In genomic region chr2:46954951-46955571, GRCh38 we compare ENCODE assay signal across 9 cellular contexts. TPM values are rescaled to one million over a fixed set of nuclear protein-coding genes. Genes with fewer than 3 reads are reported as not detected.
A peak's percentile ranks its signal among the peaks of the same experiment; 100 is the strongest.
DNase-seq lines count a peak whose midpoint lies in the region; ATAC-seq, FAIRE-seq and TF ChIP-seq lines count a peak whose summit lies in the region.
"Had no signal": no experiment of that assay in that cellular context is flagged by ENCODE, and none has a peak within 500 bp of the region (broad histone marks: within the 10 kb centered on the region; RNA-seq: fewer than 3 reads in every experiment).

No MANE protein-coding gene starts in this region.

- H3K36me3 Mint-ChIP-seq in activated T-cell treated with anti-CD3 and anti-CD28 coated beads, Interleukin-2, amount 50 U/mL, for 24 hours (ENCODE audit: low read depth), result peaks cover 94% of the 10 kb centered on the region
- peaks cover 46% of the 10 kb centered on the region for H3K36me3 Mint-ChIP-seq in activated T-cell treated with anti-CD3 and anti-CD28 coated beads, Interleukin-2, amount 50 U/mL, for 4 hours (ENCODE audit: insufficient read depth)
- H3K36me3 Mint-ChIP-seq in chondrocyte (ENCODE audit: low read depth) (peaks cover 37% of the 10 kb centered on the region), memory B cell (peaks cover 47% of the 10 kb centered on the region)

- TF ChIP-seq CTCF in chondrocyte (IDR thresholded peaks at IDR 0.05), result no peak

- FAIRE-seq in urothelium cell line (lab: Jason Lieb, UNC), result peak; percentile 92

- H3K4me1 Mint-ChIP-seq in activated T-cell treated with anti-CD3 and anti-CD28 coated beads, Interleukin-2, amount 50 U/mL, for 24 hours (ENCODE audit: low read depth), result peaks cover 6% of the 10 kb centered on the region
- H3K4me1 Mint-ChIP-seq in activated T-cell treated with anti-CD3 and anti-CD28 coated beads, Interleukin-2, amount 50 U/mL, for 4 hours (ENCODE audit: low read depth), result peaks cover 12% of the 10 kb centered on the region
- H3K4me1 Mint-ChIP-seq in chondrocyte (ENCODE audit: low read depth) (peaks cover 22% of the 10 kb centered on the region), memory B cell (peaks cover 26% of the 10 kb centered on the region)

- DNase-seq in activated T-cell treated with anti-CD3 and anti-CD28 coated beads, Interleukin-2, amount 50 U/mL, for 24 hours, result no peak
- DNase-seq in activated T-cell treated with anti-CD3 and anti-CD28 coated beads, Interleukin-2, amount 50 U/mL, for 4 hours, result no peak
- DNase-seq in chondrocyte (ENCODE audit: low spot score), result no peak
- DNase-seq in memory B cell (ENCODE audit: low spot score in 2 of 2), result no peak
- DNase-seq in urothelium cell line (ENCODE audit: low spot score), result peak; percentile 90
- DNase-seq in NCI-H2107 (lab: John Stamatoyannopoulos, UW), result no peak
- DNase-seq in NCI-H2196 treated with DMSO at 0.1 percent for 48 hours (lab: John Stamatoyannopoulos, UW; ENCODE audit: unreplicated experiment), result no peak
- DNase-seq in KG1 (lab: John Stamatoyannopoulos, UW), result no peak
- DNase-seq: DND-41 had no signal

- no peaks in the 10 kb centered on the region for H3K27me3 Mint-ChIP-seq in activated T-cell treated with anti-CD3 and anti-CD28 coated beads, Interleukin-2, amount 50 U/mL, for 24 hours
- no peaks in the 10 kb centered on the region for H3K27me3 Mint-ChIP-seq in activated T-cell treated with anti-CD3 and anti-CD28 coated beads, Interleukin-2, amount 50 U/mL, for 4 hours (ENCODE audit: low read depth)
- H3K27me3 Mint-ChIP-seq in chondrocyte (ENCODE audit: low read depth) (no peaks in the 10 kb centered on the region), memory B cell (no peaks in the 10 kb centered on the region)

- H3K4me3 Mint-ChIP-seq in activated T-cell treated with anti-CD3 and anti-CD28 coated beads, Interleukin-2, amount 50 U/mL, for 24 hours, result no peak overlapping the region
- no peak overlapping the region for H3K4me3 Mint-ChIP-seq in activated T-cell treated with anti-CD3 and anti-CD28 coated beads, Interleukin-2, amount 50 U/mL, for 4 hours
- H3K4me3 Mint-ChIP-seq in chondrocyte (ENCODE audit: unreplicated experiment) (peak overlapping the region; percentile 5), memory B cell (no peak overlapping the region)

- ATAC-seq in activated T-cell treated with anti-CD3 and anti-CD28 coated beads, Interleukin-2, amount 50 U/mL, for 4 hours, result no peak
- no peak for ATAC-seq in memory B cell (ENCODE audit: low read depth)

- H3K27ac Mint-ChIP-seq in activated T-cell treated with anti-CD3 and anti-CD28 coated beads, Interleukin-2, amount 50 U/mL, for 24 hours, result peak overlapping the region; percentile 50
- peak overlapping the region; percentile 96 for H3K27ac Mint-ChIP-seq in chondrocyte (ENCODE audit: unreplicated experiment)
- H3K27ac Mint-ChIP-seq in memory B cell, result peak overlapping the region; percentile 60

- H3K9me3 Mint-ChIP-seq in activated T-cell treated with anti-CD3 and anti-CD28 coated beads, Interleukin-2, amount 50 U/mL, for 24 hours, result no peaks in the 10 kb centered on the region
- H3K9me3 Mint-ChIP-seq in activated T-cell treated with anti-CD3 and anti-CD28 coated beads, Interleukin-2, amount 50 U/mL, for 4 hours, result no peaks in the 10 kb centered on the region
- H3K9me3 Mint-ChIP-seq in chondrocyte (ENCODE audit: low read depth) (no peaks in the 10 kb centered on the region), memory B cell (no peaks in the 10 kb centered on the region)

RNA-seq across cellular contexts. Expression of gene TTC7A, which starts 14.0 kb away (rescaled TPM):
- 10 to 100 TPM; 24.2 to 31.1 (median 27.5) TPM for total RNA-seq in activated T-cell treated with anti-CD3 and anti-CD28 coated beads, Interleukin-2, amount 50 U/mL, for 4 hours
- total RNA-seq in chondrocyte, result 17.0 to 29.8 TPM (median 19.5 TPM) in 3 replicates

RNA-seq across cellular contexts. Expression of gene MCFD2, which starts 39.5 kb away (rescaled TPM):
- 10 to 100 TPM; 46.7 to 63.4 (median 50.8) TPM for total RNA-seq in activated T-cell treated with anti-CD3 and anti-CD28 coated beads, Interleukin-2, amount 50 U/mL, for 4 hours
- total RNA-seq in chondrocyte, result 95.0 to 103 TPM (median 101 TPM) in 3 replicates
